10 cellular contexts compared by ENCODE assay signal in genomic region chr5:78547731-78548189, GRCh38.
DNase-seq lines count a peak whose midpoint lies in the region; ATAC-seq and TF ChIP-seq lines count a peak whose summit lies in the region.
"Had no signal": no experiment of that assay in that cellular context is flagged by ENCODE, and none has a peak within 500 bp of the region (broad histone marks: within the 10 kb centered on the region; RNA-seq: fewer than 3 reads in every experiment).

No MANE protein-coding gene starts in this region.

- TF ChIP-seq CTCF in AG09309 (IDR thresholded peaks at IDR 0.05; ENCODE audit: control insufficient read depth, insufficient read depth, low read depth, low read length, missing control alignments) (no peak), fibroblast of mammary gland (conservative IDR thresholded peaks at IDR 0.05; ENCODE audit: control insufficient read depth, insufficient read depth, low read depth, low read length) (no peak), osteocyte (IDR thresholded peaks at IDR 0.05) (no peak)

- no peaks in the 10 kb centered on the region for H3K9me3 Mint-ChIP-seq in osteocyte (ENCODE audit: unreplicated experiment)
- peaks cover 0 to 3% of the 10 kb centered on the region in 2 donors for H3K9me3 Mint-ChIP-seq in stimulated activated naive B cell treated with anti-CD40 and anti-IgM and Interleukin-4, amounts not matched to agents 10 μg/mL and 1 μg/mL and 100 μg/mL, for 72 hours
- H3K9me3 Mint-ChIP-seq in stimulated activated naive CD8-positive, alpha-beta T cell treated with anti-CD3 and anti-CD28 coated beads, Interleukin-15, amount 100 ng/mL, for 72 hours = no peaks in the 10 kb centered on the region
- H3K9me3 Mint-ChIP-seq: CD8-positive, alpha-beta memory T cell had no signal

- H3K4me3 ChIP-seq in AG09309 (ENCODE audit: control insufficient read depth, low read depth, low read length) = no peak overlapping the region; the same call in 1 of the 2 replicates
- no peak overlapping the region for H3K4me3 ChIP-seq in fibroblast of mammary gland (ENCODE audit: control insufficient read depth, low read depth, low read length)

- peak overlapping the region; percentile 4 for H3K4me3 Mint-ChIP-seq in osteocyte (ENCODE audit: unreplicated experiment)
- H3K4me3 Mint-ChIP-seq in stimulated activated naive B cell treated with anti-CD40 and anti-IgM and Interleukin-4, amounts not matched to agents 10 μg/mL and 1 μg/mL and 100 μg/mL, for 72 hours = no peak overlapping the region
- H3K4me3 Mint-ChIP-seq in stimulated activated naive CD8-positive, alpha-beta T cell treated with anti-CD3 and anti-CD28 coated beads, Interleukin-15, amount 100 ng/mL, for 72 hours = no peak overlapping the region
- H3K4me3 Mint-ChIP-seq: CD8-positive, alpha-beta memory T cell had no signal

- ATAC-seq in stimulated activated naive B cell treated with anti-CD40 and anti-IgM and Interleukin-4, amounts not matched to agents 10 μg/mL and 1 μg/mL and 100 μg/mL, for 72 hours (replicated peaks) = no peak
- ATAC-seq in stimulated activated naive CD8-positive, alpha-beta T cell treated with anti-CD3 and anti-CD28 coated beads, Interleukin-15, amount 100 ng/mL, for 72 hours = no peak

- peaks cover 60% of the 10 kb centered on the region for H3K4me1 Mint-ChIP-seq in osteocyte (ENCODE audit: unreplicated experiment)
- peaks cover 21 to 44% of the 10 kb centered on the region in 2 donors for H3K4me1 Mint-ChIP-seq in stimulated activated naive B cell treated with anti-CD40 and anti-IgM and Interleukin-4, amounts not matched to agents 10 μg/mL and 1 μg/mL and 100 μg/mL, for 72 hours
- H3K4me1 Mint-ChIP-seq in stimulated activated naive CD8-positive, alpha-beta T cell treated with anti-CD3 and anti-CD28 coated beads, Interleukin-15, amount 100 ng/mL, for 72 hours = peaks cover 5% of the 10 kb centered on the region

- peaks cover 27% of the 10 kb centered on the region for H3K36me3 Mint-ChIP-seq in osteocyte (ENCODE audit: unreplicated experiment)
- H3K36me3 Mint-ChIP-seq in stimulated activated naive B cell treated with anti-CD40 and anti-IgM and Interleukin-4, amounts not matched to agents 10 μg/mL and 1 μg/mL and 100 μg/mL, for 72 hours = peaks cover 2 to 13% of the 10 kb centered on the region in 2 donors
- H3K36me3 Mint-ChIP-seq: CD8-positive, alpha-beta memory T cell had no signal

- DNase-seq in AG09309 (ENCODE audit: low read depth) (peak; percentile 88), NCI-H460 (ENCODE audit: extremely low read depth, low read depth) (peak; percentile 83), fibroblast of mammary gland (ENCODE audit: low read depth) (peak; percentile 100), osteocyte (ENCODE audit: extremely low spot score, unreplicated experiment) (peak; percentile 89), DMS79 treated with DMSO at 0.1 percent for 48 hours (lab: John Stamatoyannopoulos, UW) (no peak), pons (ENCODE audit: low spot score) (no peak)
- DNase-seq in stimulated activated naive B cell treated with anti-CD40 and anti-IgM and Interleukin-4, amounts not matched to agents 10 μg/mL and 1 μg/mL and 100 μg/mL, for 72 hours = no peak
- no peak for DNase-seq in stimulated activated naive CD8-positive, alpha-beta T cell treated with anti-CD3 and anti-CD28 coated beads, Interleukin-15, amount 100 ng/mL, for 72 hours
- DNase-seq: CD8-positive, alpha-beta memory T cell; occipital lobe had no signal

- no peaks in the 10 kb centered on the region for H3K27me3 Mint-ChIP-seq in osteocyte (ENCODE audit: unreplicated experiment)
- H3K27me3 Mint-ChIP-seq in stimulated activated naive B cell treated with anti-CD40 and anti-IgM and Interleukin-4, amounts not matched to agents 10 μg/mL and 1 μg/mL and 100 μg/mL, for 72 hours = no peaks in the 10 kb centered on the region
- H3K27me3 Mint-ChIP-seq in stimulated activated naive CD8-positive, alpha-beta T cell treated with anti-CD3 and anti-CD28 coated beads, Interleukin-15, amount 100 ng/mL, for 72 hours = no peaks in the 10 kb centered on the region

- peak overlapping the region; percentile 93 for H3K27ac Mint-ChIP-seq in osteocyte (ENCODE audit: unreplicated experiment)
- H3K27ac Mint-ChIP-seq in stimulated activated naive B cell treated with anti-CD40 and anti-IgM and Interleukin-4, amounts not matched to agents 10 μg/mL and 1 μg/mL and 100 μg/mL, for 72 hours = no peak overlapping the region
- no peak overlapping the region for H3K27ac Mint-ChIP-seq in stimulated activated naive CD8-positive, alpha-beta T cell treated with anti-CD3 and anti-CD28 coated beads, Interleukin-15, amount 100 ng/mL, for 72 hours
- H3K27ac Mint-ChIP-seq: CD8-positive, alpha-beta memory T cell had no signal

Comparison
In these comparisons a context has a peak if more than half of its experiments do, and no peak if none do; other contexts are left out.
1. DNase-seq: peak in AG09309 (single experiment), NCI-H460 (single experiment), fibroblast of mammary gland (single experiment) and osteocyte (single experiment); none in stimulated activated naive B cell treated with anti-CD40 and anti-IgM and Interleukin-4, amounts not matched to agents 10 μg/mL and 1 μg/mL and 100 μg/mL, for 72 hours (single experiment), DMS79 treated with DMSO at 0.1 percent for 48 hours (single experiment), stimulated activated naive CD8-positive, alpha-beta T cell treated with anti-CD3 and anti-CD28 coated beads, Interleukin-15, amount 100 ng/mL, for 72 hours (0 of 2) and pons (single experiment).